ENCODE assay signal across 8 cellular contexts in the genomic region with DNA sequence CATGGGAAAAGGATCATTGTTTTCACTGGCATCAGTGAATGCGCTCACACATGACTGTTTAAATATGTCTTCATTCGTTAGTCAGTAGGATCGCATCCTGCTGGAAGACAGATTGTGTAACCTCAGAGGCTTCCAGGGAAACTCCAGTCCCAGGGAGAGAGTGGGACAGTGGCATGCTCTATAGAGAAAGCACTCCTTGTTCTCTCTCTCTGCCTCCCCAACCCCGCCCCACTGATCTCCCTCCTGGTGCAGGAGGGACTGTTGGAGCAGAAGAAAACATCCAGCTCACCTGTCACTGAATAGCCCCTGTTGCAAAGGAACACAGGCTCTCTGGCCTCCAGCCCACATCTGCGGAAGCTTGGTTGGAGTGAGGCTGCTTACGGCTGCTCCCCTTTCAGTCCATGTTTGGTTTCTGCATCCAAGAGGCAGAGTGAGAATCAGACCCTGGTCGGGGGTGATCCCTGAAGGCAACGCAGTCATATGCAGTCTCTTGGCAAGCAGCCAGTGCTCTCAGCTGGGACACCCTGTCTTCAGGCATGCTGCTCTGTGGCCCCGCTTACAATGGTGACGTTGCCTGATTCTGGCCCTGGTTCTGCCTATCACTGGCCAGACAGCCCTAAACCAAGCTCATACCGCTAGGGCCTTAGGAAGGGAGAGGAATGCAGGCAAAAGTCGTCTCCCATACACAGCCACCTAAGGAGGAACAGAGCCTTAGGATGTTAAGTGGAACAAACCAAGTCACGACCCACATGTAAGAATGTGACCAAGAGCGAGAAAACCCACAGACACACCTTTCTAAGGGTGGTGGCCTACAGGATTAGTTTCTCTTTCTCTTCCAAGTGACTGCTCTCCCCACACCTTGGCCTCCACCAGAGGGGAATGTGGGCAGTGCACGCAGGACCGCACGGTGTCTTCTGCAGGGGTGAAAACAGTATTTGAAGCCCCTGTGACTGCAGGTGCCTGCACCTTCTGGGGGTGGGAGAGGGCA. TPM values are rescaled to one million over a fixed set of nuclear protein-coding genes. Genes with fewer than 3 reads are reported as not detected.
DNase-seq lines count a peak whose midpoint lies in the region; ATAC-seq, FAIRE-seq and TF ChIP-seq lines count a peak whose summit lies in the region.

No MANE protein-coding gene starts in this region.

- no peak overlapping the region for H2AFZ ChIP-seq in MM.1S (ENCODE audit: low read length)

- H3K9me2 ChIP-seq in MM.1S (replicated peaks; ENCODE audit: insufficient read depth, low read length) = no peaks in the 10 kb centered on the region

- ATAC-seq in natural killer cell treated with Interleukin-12 subunit alpha and Interleukin-12 subunit beta and Interleukin-15 and Interleukin-18, amount 100 ng/mL, for 72 hours = no peak
- no peak for ATAC-seq in GM19395 (IDR thresholded peaks at IDR 0.05; ENCODE audit: unreplicated experiment)

- H4K20me1 ChIP-seq in MM.1S (ENCODE audit: insufficient read depth, low read length) = no peaks in the 10 kb centered on the region

- H3K9ac ChIP-seq in MM.1S (ENCODE audit: low read length) (no peak overlapping the region), kidney (ENCODE audit: low read length in 2 of 2) (no peak overlapping the region), subcutaneous abdominal adipose tissue (ENCODE audit: low read length in 5 of 5) (no peak overlapping the region)

- H3K4me1 Mint-ChIP-seq in natural killer cell treated with Interleukin-12 subunit alpha and Interleukin-12 subunit beta and Interleukin-15 and Interleukin-18, amount 100 ng/mL, for 72 hours (ENCODE audit: low read depth in 2 of 2) = no peaks in the 10 kb centered on the region

- no peaks in the 10 kb centered on the region for H3K9me3 Mint-ChIP-seq in natural killer cell treated with Interleukin-12 subunit alpha and Interleukin-12 subunit beta and Interleukin-15 and Interleukin-18, amount 100 ng/mL, for 72 hours

- TF ChIP-seq CTCF in MM.1S (IDR thresholded peaks at IDR 0.05; ENCODE audit: low read length) (no peak), astrocyte of the spinal cord (IDR thresholded peaks at IDR 0.05; ENCODE audit: low read depth, low read length) (no peak), kidney (IDR thresholded peaks at IDR 0.05; ENCODE audit: borderline replicate concordance, extremely low read depth, insufficient read depth) (no peak)

- H3K4me2 ChIP-seq in MM.1S (ENCODE audit: low read depth, low read length) = peak overlapping the region; percentile 17; the same call in 1 of the 2 replicates

- FAIRE-seq in kidney (lab: Jason Lieb, UNC) = no peak

- intact Hi-C loops in kidney (cut with DNase I) = no loop called here

- H3K4me3 ChIP-seq in MM.1S (ENCODE audit: low read length) (peak overlapping the region; percentile 2; the same call in 1 of the 2 replicates), astrocyte of the spinal cord (ENCODE audit: low read depth, low read length) (no peak overlapping the region), kidney (ENCODE audit: low read length in 2 of 2) (no peak overlapping the region), subcutaneous abdominal adipose tissue (ENCODE audit: low read depth in 1 of 5, low read length in 5 of 5) (peak overlapping the region; percentile 10 to 48 (median 25))

- H3K79me2 ChIP-seq in MM.1S (ENCODE audit: low read length) = no peaks in the 10 kb centered on the region

- H3K4me1 ChIP-seq in MM.1S (ENCODE audit: low read length) (no peaks in the 10 kb centered on the region), kidney (ENCODE audit: control insufficient read depth in 1 of 2, insufficient read depth in 1 of 2, low read depth in 1 of 2, low read length in 2 of 2) (peaks cover 0 to 7% of the 10 kb centered on the region in 2 donors), subcutaneous abdominal adipose tissue (ENCODE audit: control insufficient read depth in 5 of 5, insufficient read depth in 5 of 5, low read length in 5 of 5) (peaks cover 5 to 19% (median 9%) of the 10 kb centered on the region in 5 donors)

- H3K36me3 ChIP-seq in MM.1S (replicated peaks; ENCODE audit: insufficient read depth, low read length) (no peaks in the 10 kb centered on the region), kidney (ENCODE audit: control insufficient read depth in 1 of 2, insufficient read depth in 2 of 2, low read length in 2 of 2) (no peaks in the 10 kb centered on the region), subcutaneous abdominal adipose tissue (ENCODE audit: control insufficient read depth in 5 of 5, insufficient read depth in 5 of 5, low read length in 5 of 5) (peaks cover 0 to 10% (median 7%) of the 10 kb centered on the region in 5 donors)

- H3F3A ChIP-seq in MM.1S (ENCODE audit: insufficient read depth, low read length) = no peaks in the 10 kb centered on the region

- H3K27me3 Mint-ChIP-seq in natural killer cell treated with Interleukin-12 subunit alpha and Interleukin-12 subunit beta and Interleukin-15 and Interleukin-18, amount 100 ng/mL, for 72 hours = peaks cover 9 to 11% of the 10 kb centered on the region in 2 donors

- peak; percentile 48 for DNase-seq in MM.1S
- DNase-seq in astrocyte of the spinal cord (ENCODE audit: low read depth, low spot score) = peak; percentile 63
- peak; percentile 90 for DNase-seq in kidney
- no peak for DNase-seq in natural killer cell treated with Interleukin-12 subunit alpha and Interleukin-12 subunit beta and Interleukin-15 and Interleukin-18, amount 100 ng/mL, for 72 hours (ENCODE audit: low spot score)
- no peak for DNase-seq in NCI-H524 (lab: John Stamatoyannopoulos, UW)
- DNase-seq in NCI-H2107 treated with DMSO at 0.1 percent for 48 hours (lab: John Stamatoyannopoulos, UW; ENCODE audit: unreplicated experiment) = no peak

- in situ Hi-C loops in astrocyte of the spinal cord (cut with HindIII; ENCODE audit: low sequenced_read_pairs) = no loop called here

- H3K9me3 ChIP-seq in MM.1S (replicated peaks; ENCODE audit: insufficient read depth, low read length) = no peaks in the 10 kb centered on the region
- no peaks in the 10 kb centered on the region for H3K9me3 ChIP-seq in kidney (ENCODE audit: control insufficient read depth in 1 of 2, low read length in 2 of 2)
- peaks cover 0 to 3% (median 0%) of the 10 kb centered on the region in 5 donors for H3K9me3 ChIP-seq in subcutaneous abdominal adipose tissue (ENCODE audit: control insufficient read depth in 5 of 5, low read length in 5 of 5)

- H3K27ac Mint-ChIP-seq in natural killer cell treated with Interleukin-12 subunit alpha and Interleukin-12 subunit beta and Interleukin-15 and Interleukin-18, amount 100 ng/mL, for 72 hours = no peak overlapping the region

- no peak overlapping the region for H3K4me3 Mint-ChIP-seq in natural killer cell treated with Interleukin-12 subunit alpha and Interleukin-12 subunit beta and Interleukin-15 and Interleukin-18, amount 100 ng/mL, for 72 hours

- H3K27ac ChIP-seq in MM.1S (ENCODE audit: low read length) = no peak overlapping the region
- no peak overlapping the region for H3K27ac ChIP-seq in kidney (ENCODE audit: low read depth in 2 of 2, low read length in 2 of 2)
- H3K27ac ChIP-seq in subcutaneous abdominal adipose tissue (ENCODE audit: low read depth, low read length) = no peak overlapping the region

- H3K27me3 ChIP-seq in MM.1S (replicated peaks; ENCODE audit: insufficient read depth, low read length) = no peaks in the 10 kb centered on the region
- no peaks in the 10 kb centered on the region for H3K27me3 ChIP-seq in subcutaneous abdominal adipose tissue (ENCODE audit: control insufficient read depth in 5 of 5, insufficient read depth in 4 of 5, low read length in 5 of 5)

- no peaks in the 10 kb centered on the region for H3K36me3 Mint-ChIP-seq in natural killer cell treated with Interleukin-12 subunit alpha and Interleukin-12 subunit beta and Interleukin-15 and Interleukin-18, amount 100 ng/mL, for 72 hours

RNA-seq across cellular contexts. Expression of a gene that starts 39.7 kb away (rescaled TPM):
- total RNA-seq in kidney = 65.7 TPM
- polyA plus RNA-seq in kidney (ENCODE audit: insufficient read depth, low read depth, low replicate concordance) = 55.5 TPM
- total RNA-seq in natural killer cell treated with Interleukin-12 subunit alpha and Interleukin-12 subunit beta and Interleukin-15 and Interleukin-18, amount 100 ng/mL, for 72 hours = 1 to 10 TPM in 1 of 2 donors, under 1 TPM in 1; 0.21 to 2.6 TPM

Comparison
In these comparisons a context has a peak if more than half of its experiments do, and no peak if none do; other contexts are left out.
1. DNase-seq: peak in MM.1S (single experiment), astrocyte of the spinal cord (single experiment) and kidney (single experiment); none in natural killer cell treated with Interleukin-12 subunit alpha and Interleukin-12 subunit beta and Interleukin-15 and Interleukin-18, amount 100 ng/mL, for 72 hours (single experiment), NCI-H524 (0 of 2) and NCI-H2107 treated with DMSO at 0.1 percent for 48 hours (single experiment).
2. H3K4me3 ChIP-seq: peak in MM.1S (single experiment) and subcutaneous abdominal adipose tissue (5 of 5); none in astrocyte of the spinal cord (single experiment) and kidney (0 of 2).
3. RNA of a gene that starts 39.7 kb away (total RNA-seq): 65.7 TPM in kidney (single experiment); 0.21 to 2.6 TPM in natural killer cell treated with Interleukin-12 subunit alpha and Interleukin-12 subunit beta and Interleukin-15 and Interleukin-18, amount 100 ng/mL, for 72 hours; every median in the first group is over 10 times any median in the second.